1 cellular context compared by ENCODE assay signal in the genomic region with DNA sequence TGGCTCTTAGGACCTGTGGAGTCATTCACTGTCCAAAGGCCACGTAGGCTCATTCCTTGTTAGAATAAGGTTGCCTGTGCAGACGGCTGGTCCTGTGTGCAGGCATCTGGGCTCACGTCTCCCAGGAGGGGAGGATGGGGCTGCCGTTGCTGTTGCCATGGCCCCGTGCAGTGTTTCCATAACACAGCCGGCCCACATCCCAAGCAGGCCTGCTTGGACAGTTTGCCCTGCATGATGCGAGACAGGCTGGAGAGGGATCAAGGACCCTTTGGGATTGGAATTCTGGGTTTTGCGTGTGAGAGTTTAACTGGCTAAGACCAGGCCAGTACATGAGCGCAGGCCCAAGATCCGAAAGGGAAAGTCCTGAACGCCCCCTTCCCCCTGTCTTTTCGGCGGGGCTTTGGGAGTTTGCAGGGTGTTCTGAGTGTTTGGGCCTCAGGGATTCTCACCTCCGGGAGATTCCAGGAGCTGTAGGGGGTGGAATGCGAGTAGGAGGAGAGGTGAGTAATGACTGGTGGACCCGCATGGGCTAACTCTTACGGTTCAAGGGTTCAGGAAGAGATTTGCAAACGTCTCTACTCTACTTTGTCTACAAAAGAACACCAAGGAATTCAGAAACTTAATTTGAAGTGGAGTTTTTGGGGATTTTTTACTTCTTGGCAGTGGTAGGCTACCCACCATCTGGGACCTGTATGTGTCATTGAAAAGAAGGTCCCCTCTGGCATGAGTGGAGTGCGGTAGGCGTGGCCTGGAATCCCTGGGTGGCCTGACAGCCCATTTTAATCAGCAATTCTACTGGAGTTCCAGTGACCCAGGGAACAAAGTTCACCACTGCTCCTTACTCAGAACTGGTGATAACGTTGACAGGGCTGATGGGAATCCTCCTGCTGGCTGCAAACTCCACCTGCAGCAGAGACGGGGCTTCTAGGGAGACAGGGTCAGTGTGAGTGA.
TF ChIP-seq lines count a peak whose summit lies in the region.

No MANE protein-coding gene starts in this region.

TF ChIP-seq in HepG2, 621 proteins besides CTCF, POLR2A, EP300 and RAD21 (continued from another document and continues in another):
- TF ChIP-seq, protein P1, sequence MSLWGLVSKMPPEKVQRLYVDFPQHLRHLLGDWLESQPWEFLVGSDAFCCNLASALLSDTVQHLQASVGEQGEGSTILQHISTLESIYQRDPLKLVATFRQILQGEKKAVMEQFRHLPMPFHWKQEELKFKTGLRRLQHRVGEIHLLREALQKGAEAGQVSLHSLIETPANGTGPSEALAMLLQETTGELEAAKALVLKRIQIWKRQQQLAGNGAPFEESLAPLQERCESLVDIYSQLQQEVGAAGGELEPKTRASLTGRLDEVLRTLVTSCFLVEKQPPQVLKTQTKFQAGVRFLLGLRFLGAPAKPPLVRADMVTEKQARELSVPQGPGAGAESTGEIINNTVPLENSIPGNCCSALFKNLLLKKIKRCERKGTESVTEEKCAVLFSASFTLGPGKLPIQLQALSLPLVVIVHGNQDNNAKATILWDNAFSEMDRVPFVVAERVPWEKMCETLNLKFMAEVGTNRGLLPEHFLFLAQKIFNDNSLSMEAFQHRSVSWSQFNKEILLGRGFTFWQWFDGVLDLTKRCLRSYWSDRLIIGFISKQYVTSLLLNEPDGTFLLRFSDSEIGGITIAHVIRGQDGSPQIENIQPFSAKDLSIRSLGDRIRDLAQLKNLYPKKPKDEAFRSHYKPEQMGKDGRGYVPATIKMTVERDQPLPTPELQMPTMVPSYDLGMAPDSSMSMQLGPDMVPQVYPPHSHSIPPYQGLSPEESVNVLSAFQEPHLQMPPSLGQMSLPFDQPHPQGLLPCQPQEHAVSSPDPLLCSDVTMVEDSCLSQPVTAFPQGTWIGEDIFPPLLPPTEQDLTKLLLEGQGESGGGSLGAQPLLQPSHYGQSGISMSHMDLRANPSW (CRISPR knock-in tag; IDR thresholded peaks at IDR 0.05; ENCODE audit: borderline replicate concordance): no peak
- TF ChIP-seq, protein P2, sequence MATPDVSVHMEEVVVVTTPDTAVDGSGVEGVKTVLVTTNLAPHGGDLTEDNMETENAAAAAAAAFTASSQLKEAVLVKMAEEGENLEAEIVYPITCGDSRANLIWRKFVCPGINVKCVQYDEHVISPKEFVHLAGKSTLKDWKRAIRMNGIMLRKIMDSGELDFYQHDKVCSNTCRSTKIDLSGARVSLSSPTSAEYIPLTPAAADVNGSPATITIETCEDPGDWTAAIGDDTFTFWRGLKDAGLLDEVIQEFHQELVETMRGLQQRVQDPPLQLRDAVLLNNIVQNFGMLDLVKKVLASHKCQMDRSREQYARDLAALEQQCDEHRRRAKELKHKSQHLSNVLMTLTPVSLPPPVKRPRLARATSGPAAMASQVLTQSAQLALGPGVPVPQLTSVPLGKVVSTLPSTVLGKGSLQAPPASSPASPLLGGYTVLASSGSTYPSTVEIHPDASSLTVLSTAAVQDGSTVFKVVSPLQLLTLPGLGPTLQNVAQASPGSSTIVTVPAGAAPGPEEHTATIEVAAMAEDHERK (CRISPR knock-in tag; IDR thresholded peaks at IDR 0.05; ENCODE audit: low read depth): no peak
- TF ChIP-seq JUN (CRISPR knock-in tag; IDR thresholded peaks at IDR 0.05) (no peak), ZNF781 (CRISPR knock-in tag; IDR thresholded peaks at IDR 0.05; ENCODE audit: borderline replicate concordance, not compliant biosample characterization) (no peak), KDM1A (CRISPR knock-in tag; IDR thresholded peaks at IDR 0.05) (no peak), TBX2 (CRISPR knock-in tag; IDR thresholded peaks at IDR 0.05; ENCODE audit: borderline replicate concordance) (peak; percentile 66; the same call in 1 of the 2 replicates), FOXP1 (IDR thresholded peaks at IDR 0.05) (no peak), FOXP1 (CRISPR knock-in tag; IDR thresholded peaks at IDR 0.05) (no peak), PHF8 (CRISPR knock-in tag; IDR thresholded peaks at IDR 0.05) (0 out of 2 replicates have a peak, but pooled peaks have one; percentile 15), MAFK (conservative IDR thresholded peaks at IDR 0.05 in 1 of 2, IDR thresholded peaks at IDR 0.05 in 1 of 2; ENCODE audit: low read length in 2 of 2) (no peak), ZNF136 (CRISPR knock-in tag; IDR thresholded peaks at IDR 0.05; ENCODE audit: low read depth) (no peak), ZNF83 (CRISPR knock-in tag; IDR thresholded peaks at IDR 0.05; ENCODE audit: borderline replicate concordance) (no peak), ZNF30 (CRISPR knock-in tag; IDR thresholded peaks at IDR 0.05) (no peak), ZNF879 (CRISPR knock-in tag; IDR thresholded peaks at IDR 0.05) (no peak), GTF3A (CRISPR knock-in tag; conservative IDR thresholded peaks at IDR 0.05) (no peak), PCBP2 (optimal IDR thresholded peaks at IDR 0.05; ENCODE audit: low read depth, low read length, poor library complexity, severe bottlenecking) (no peak), PCBP1 (IDR thresholded peaks at IDR 0.05; ENCODE audit: borderline replicate concordance, low read depth, low read length) (no peak), ZNF383 (CRISPR knock-in tag; IDR thresholded peaks at IDR 0.05; ENCODE audit: borderline replicate concordance) (no peak), ZNF850 (CRISPR knock-in tag; conservative IDR thresholded peaks at IDR 0.05) (no peak), TBP (CRISPR knock-in tag; IDR thresholded peaks at IDR 0.05) (no peak), EHMT2 (IDR thresholded peaks at IDR 0.05; ENCODE audit: borderline replicate concordance, low read depth, low read length) (peak; percentile 53; the same call in 1 of the 2 replicates), SP4 (CRISPR knock-in tag; IDR thresholded peaks at IDR 0.05) (peak; percentile 39), ZNF768 (CRISPR knock-in tag; IDR thresholded peaks at IDR 0.05) (no peak), CREM (IDR thresholded peaks at IDR 0.05) (no peak; the same call in 1 of the 2 replicates), CREM (CRISPR knock-in tag; IDR thresholded peaks at IDR 0.05) (no peak), ZNF224 (CRISPR knock-in tag; IDR thresholded peaks at IDR 0.05) (no peak), ZNF616 (CRISPR knock-in tag; IDR thresholded peaks at IDR 0.05; ENCODE audit: low read depth) (no peak), ZNF773 (CRISPR knock-in tag; IDR thresholded peaks at IDR 0.05; ENCODE audit: borderline replicate concordance) (no peak), CHD4 (IDR thresholded peaks at IDR 0.05; ENCODE audit: borderline replicate concordance, low read length) (no peak), HMGA1 (CRISPR knock-in tag; conservative IDR thresholded peaks at IDR 0.05) (no peak), ZNF138 (CRISPR knock-in tag; IDR thresholded peaks at IDR 0.05; ENCODE audit: low read depth) (no peak), ZNF552 (CRISPR knock-in tag; IDR thresholded peaks at IDR 0.05; ENCODE audit: borderline replicate concordance) (no peak), REPIN1 (CRISPR knock-in tag; IDR thresholded peaks at IDR 0.05; ENCODE audit: borderline replicate concordance, low read depth) (no peak; the same call in 1 of the 2 replicates), MED1 (CRISPR knock-in tag; IDR thresholded peaks at IDR 0.05) (no peak), HES4 (CRISPR knock-in tag; IDR thresholded peaks at IDR 0.05; ENCODE audit: borderline replicate concordance) (no peak), MEIS1 (CRISPR knock-in tag; IDR thresholded peaks at IDR 0.05; ENCODE audit: borderline replicate concordance) (peak; percentile 72), ARHGAP35 (CRISPR knock-in tag; IDR thresholded peaks at IDR 0.05; ENCODE audit: borderline replicate concordance) (no peak), IKZF4 (CRISPR knock-in tag; IDR thresholded peaks at IDR 0.05; ENCODE audit: borderline replicate concordance, low read depth, not compliant biosample characterization) (no peak), YEATS4 (CRISPR knock-in tag; IDR thresholded peaks at IDR 0.05; ENCODE audit: borderline replicate concordance) (no peak), SPEN (CRISPR knock-in tag; IDR thresholded peaks at IDR 0.05; ENCODE audit: low read depth) (no peak), NFKB2 (CRISPR knock-in tag; IDR thresholded peaks at IDR 0.05; ENCODE audit: borderline replicate concordance) (no peak), FOXA1 (IDR thresholded peaks at IDR 0.05) (no peak), FOXA1 (CRISPR knock-in tag; IDR thresholded peaks at IDR 0.05) (0 out of 2 replicates have a peak, but pooled peaks have one; percentile 23), JUNB (CRISPR knock-in tag; IDR thresholded peaks at IDR 0.05; ENCODE audit: borderline replicate concordance) (no peak), ZNF782 (CRISPR knock-in tag; IDR thresholded peaks at IDR 0.05; ENCODE audit: borderline replicate concordance) (no peak), TCF12 (IDR thresholded peaks at IDR 0.05) (no peak), TCF12 (CRISPR knock-in tag; IDR thresholded peaks at IDR 0.05) (no peak), HNRNPL (IDR thresholded peaks at IDR 0.05; ENCODE audit: low read depth, low read length) (no peak), ZNF589 (CRISPR knock-in tag; conservative IDR thresholded peaks at IDR 0.05) (no peak), ZNF569 (CRISPR knock-in tag; IDR thresholded peaks at IDR 0.05; ENCODE audit: borderline replicate concordance) (no peak)
- TF ChIP-seq, protein P3, sequence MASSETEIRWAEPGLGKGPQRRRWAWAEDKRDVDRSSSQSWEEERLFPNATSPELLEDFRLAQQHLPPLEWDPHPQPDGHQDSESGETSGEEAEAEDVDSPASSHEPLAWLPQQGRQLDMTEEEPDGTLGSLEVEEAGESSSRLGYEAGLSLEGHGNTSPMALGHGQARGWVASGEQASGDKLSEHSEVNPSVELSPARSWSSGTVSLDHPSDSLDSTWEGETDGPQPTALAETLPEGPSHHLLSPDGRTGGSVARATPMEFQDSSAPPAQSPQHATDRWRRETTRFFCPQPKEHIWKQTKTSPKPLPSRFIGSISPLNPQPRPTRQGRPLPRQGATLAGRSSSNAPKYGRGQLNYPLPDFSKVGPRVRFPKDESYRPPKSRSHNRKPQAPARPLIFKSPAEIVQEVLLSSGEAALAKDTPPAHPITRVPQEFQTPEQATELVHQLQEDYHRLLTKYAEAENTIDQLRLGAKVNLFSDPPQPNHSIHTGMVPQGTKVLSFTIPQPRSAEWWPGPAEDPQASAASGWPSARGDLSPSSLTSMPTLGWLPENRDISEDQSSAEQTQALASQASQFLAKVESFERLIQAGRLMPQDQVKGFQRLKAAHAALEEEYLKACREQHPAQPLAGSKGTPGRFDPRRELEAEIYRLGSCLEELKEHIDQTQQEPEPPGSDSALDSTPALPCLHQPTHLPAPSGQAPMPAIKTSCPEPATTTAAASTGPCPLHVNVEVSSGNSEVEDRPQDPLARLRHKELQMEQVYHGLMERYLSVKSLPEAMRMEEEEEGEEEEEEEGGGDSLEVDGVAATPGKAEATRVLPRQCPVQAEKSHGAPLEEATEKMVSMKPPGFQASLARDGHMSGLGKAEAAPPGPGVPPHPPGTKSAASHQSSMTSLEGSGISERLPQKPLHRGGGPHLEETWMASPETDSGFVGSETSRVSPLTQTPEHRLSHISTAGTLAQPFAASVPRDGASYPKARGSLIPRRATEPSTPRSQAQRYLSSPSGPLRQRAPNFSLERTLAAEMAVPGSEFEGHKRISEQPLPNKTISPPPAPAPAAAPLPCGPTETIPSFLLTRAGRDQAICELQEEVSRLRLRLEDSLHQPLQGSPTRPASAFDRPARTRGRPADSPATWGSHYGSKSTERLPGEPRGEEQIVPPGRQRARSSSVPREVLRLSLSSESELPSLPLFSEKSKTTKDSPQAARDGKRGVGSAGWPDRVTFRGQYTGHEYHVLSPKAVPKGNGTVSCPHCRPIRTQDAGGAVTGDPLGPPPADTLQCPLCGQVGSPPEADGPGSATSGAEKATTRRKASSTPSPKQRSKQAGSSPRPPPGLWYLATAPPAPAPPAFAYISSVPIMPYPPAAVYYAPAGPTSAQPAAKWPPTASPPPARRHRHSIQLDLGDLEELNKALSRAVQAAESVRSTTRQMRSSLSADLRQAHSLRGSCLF (CRISPR knock-in tag; IDR thresholded peaks at IDR 0.05; ENCODE audit: borderline replicate concordance): no peak
- TF ChIP-seq, protein P4, sequence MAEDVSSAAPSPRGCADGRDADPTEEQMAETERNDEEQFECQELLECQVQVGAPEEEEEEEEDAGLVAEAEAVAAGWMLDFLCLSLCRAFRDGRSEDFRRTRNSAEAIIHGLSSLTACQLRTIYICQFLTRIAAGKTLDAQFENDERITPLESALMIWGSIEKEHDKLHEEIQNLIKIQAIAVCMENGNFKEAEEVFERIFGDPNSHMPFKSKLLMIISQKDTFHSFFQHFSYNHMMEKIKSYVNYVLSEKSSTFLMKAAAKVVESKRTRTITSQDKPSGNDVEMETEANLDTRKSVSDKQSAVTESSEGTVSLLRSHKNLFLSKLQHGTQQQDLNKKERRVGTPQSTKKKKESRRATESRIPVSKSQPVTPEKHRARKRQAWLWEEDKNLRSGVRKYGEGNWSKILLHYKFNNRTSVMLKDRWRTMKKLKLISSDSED (CRISPR knock-in tag; IDR thresholded peaks at IDR 0.05): no peak
- TF ChIP-seq, protein P5, sequence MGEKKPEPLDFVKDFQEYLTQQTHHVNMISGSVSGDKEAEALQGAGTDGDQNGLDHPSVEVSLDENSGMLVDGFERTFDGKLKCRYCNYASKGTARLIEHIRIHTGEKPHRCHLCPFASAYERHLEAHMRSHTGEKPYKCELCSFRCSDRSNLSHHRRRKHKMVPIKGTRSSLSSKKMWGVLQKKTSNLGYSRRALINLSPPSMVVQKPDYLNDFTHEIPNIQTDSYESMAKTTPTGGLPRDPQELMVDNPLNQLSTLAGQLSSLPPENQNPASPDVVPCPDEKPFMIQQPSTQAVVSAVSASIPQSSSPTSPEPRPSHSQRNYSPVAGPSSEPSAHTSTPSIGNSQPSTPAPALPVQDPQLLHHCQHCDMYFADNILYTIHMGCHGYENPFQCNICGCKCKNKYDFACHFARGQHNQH (CRISPR knock-in tag; IDR thresholded peaks at IDR 0.05): no peak; the same call in 1 of the 2 replicates
- TF ChIP-seq, protein P6, sequence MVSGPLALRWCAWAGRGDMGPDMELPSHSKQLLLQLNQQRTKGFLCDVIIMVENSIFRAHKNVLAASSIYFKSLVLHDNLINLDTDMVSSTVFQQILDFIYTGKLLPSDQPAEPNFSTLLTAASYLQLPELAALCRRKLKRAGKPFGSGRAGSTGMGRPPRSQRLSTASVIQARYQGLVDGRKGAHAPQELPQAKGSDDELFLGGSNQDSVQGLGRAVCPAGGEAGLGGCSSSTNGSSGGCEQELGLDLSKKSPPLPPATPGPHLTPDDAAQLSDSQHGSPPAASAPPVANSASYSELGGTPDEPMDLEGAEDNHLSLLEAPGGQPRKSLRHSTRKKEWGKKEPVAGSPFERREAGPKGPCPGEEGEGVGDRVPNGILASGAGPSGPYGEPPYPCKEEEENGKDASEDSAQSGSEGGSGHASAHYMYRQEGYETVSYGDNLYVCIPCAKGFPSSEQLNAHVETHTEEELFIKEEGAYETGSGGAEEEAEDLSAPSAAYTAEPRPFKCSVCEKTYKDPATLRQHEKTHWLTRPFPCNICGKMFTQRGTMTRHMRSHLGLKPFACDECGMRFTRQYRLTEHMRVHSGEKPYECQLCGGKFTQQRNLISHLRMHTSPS (CRISPR knock-in tag; IDR thresholded peaks at IDR 0.05; ENCODE audit: low read depth): no peak
- TF ChIP-seq, protein P7, sequence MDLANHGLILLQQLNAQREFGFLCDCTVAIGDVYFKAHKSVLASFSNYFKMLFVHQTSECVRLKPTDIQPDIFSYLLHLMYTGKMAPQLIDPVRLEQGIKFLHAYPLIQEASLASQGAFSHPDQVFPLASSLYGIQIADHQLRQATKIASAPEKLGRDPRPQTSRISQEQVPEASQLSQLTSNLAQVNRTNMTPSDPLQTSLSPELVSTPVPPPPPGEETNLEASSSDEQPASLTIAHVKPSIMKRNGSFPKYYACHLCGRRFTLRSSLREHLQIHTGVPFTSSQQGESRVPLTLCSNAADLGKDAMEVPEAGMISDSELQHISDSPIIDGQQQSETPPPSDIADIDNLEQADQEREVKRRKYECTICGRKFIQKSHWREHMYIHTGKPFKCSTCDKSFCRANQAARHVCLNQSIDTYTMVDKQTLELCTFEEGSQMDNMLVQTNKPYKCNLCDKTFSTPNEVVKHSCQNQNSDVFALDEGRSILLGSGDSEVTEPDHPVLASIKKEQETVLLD (CRISPR knock-in tag; IDR thresholded peaks at IDR 0.05; ENCODE audit: low read depth): no peak
